ENCODE assay signal across 1 cellular context in genomic region chr13:69565334-69565733, GRCh38.
TF ChIP-seq lines count a peak whose summit lies in the region.

No MANE protein-coding gene starts in this region.

TF ChIP-seq in K562, 482 proteins besides CTCF, POLR2A, EP300 and RAD21 (continued from another document):
- TF ChIP-seq ZNF398 (CRISPR knock-in tag; IDR thresholded peaks at IDR 0.05) (no peak), HDGF (IDR thresholded peaks at IDR 0.05) (no peak), CBFA2T3 (IDR thresholded peaks at IDR 0.05) (no peak), KAT2B (IDR thresholded peaks at IDR 0.05; ENCODE audit: low read depth, low read length) (no peak), CC2D1A (IDR thresholded peaks at IDR 0.05) (no peak), PHF20 (IDR thresholded peaks at IDR 0.05; ENCODE audit: partially characterized antibody) (no peak), RBM17 (IDR thresholded peaks at IDR 0.05; ENCODE audit: borderline replicate concordance, low read depth, low read length) (no peak)
